In the genomic region with DNA sequence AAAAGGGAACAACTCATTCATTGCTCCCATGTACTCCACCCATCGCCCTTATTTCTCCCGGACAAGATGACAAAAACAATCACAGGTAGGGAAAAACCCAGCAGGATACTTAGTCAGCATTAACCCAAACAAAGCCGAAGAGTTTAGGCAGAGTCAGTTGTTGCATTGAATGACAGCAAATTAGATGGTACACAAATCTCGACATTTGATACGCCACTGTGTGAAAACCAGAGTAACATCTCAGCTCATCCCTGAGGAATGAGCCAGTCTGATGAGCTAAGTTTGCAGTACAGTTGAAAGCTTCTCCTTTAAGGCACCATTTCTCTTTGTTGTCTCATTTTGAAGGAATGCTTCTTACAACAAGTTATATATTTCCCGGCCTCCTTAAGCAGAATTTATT, we compare ENCODE assay signal across 17 cellular contexts.
DNase-seq lines count a peak whose midpoint lies in the region; ATAC-seq lines count a peak whose summit lies in the region.
"Had no signal": no experiment of that assay in that cellular context is flagged by ENCODE, and none has a peak within 500 bp of the region (broad histone marks: within the 10 kb centered on the region; RNA-seq: fewer than 3 reads in every experiment).

No MANE protein-coding gene starts in this region.

- WGBS in mesodermal cell (ENCODE audit: insufficient coverage in 2 of 2), 2 experiments, result 43 to 59% methylated on average over 5 to 6 of the region's 6 CpGs

- no peak overlapping the region for H3K4me3 Mint-ChIP-seq in activated CD4-positive, alpha-beta T cell treated with anti-CD3 and anti-CD28 coated beads for 36 hours
- peak overlapping the region; percentile 33 for H3K4me3 Mint-ChIP-seq in activated naive CD8-positive, alpha-beta T cell
- H3K4me3 Mint-ChIP-seq: activated T-cell treated with anti-CD3 and anti-CD28 coated beads, Interleukin-2, amount 50 U/mL, for 4 hours had no signal

- peaks cover 91% of the 10 kb centered on the region for H3K4me1 Mint-ChIP-seq in activated CD4-positive, alpha-beta T cell treated with anti-CD3 and anti-CD28 coated beads for 36 hours
- H3K4me1 Mint-ChIP-seq in activated naive CD8-positive, alpha-beta T cell (ENCODE audit: low read depth), result peaks cover 94% of the 10 kb centered on the region

- H3K4me3 ChIP-seq in mesodermal cell (ENCODE audit: extremely low read depth, insufficient read depth, low read length, poor library complexity, severe bottlenecking), result no peak overlapping the region
- H3K4me3 ChIP-seq: thoracic aorta had no signal

- POLR2A ChIA-PET in activated CD4-positive, alpha-beta T cell treated with anti-CD3 and anti-CD28 coated beads for 36 hours (lab: Charles Lee), result no interaction called here

- CTCF ChIA-PET in activated CD4-positive, alpha-beta T cell treated with anti-CD3 and anti-CD28 coated beads for 36 hours (lab: Charles Lee), result interaction anchor here (0.9 kb wide), 1 partner anchor 23 kb away, joined by 4 read pairs; no protein-coding TSS in a partner anchor

- peaks cover 13% of the 10 kb centered on the region for H3K4me1 ChIP-seq in mesodermal cell (ENCODE audit: control insufficient read depth, insufficient read depth, low read length, poor library complexity, severe bottlenecking)

- no peak for ATAC-seq in activated CD4-positive, alpha-beta T cell treated with anti-CD3 and anti-CD28 coated beads for 36 hours
- ATAC-seq in GM19351 (IDR thresholded peaks at IDR 0.05; ENCODE audit: unreplicated experiment), result peak; percentile 8
- ATAC-seq in GM21360 (IDR thresholded peaks at IDR 0.05; ENCODE audit: unreplicated experiment), result no peak
- no peak for ATAC-seq in left lobe of liver
- ATAC-seq: activated T-cell treated with anti-CD3 and anti-CD28 coated beads, Interleukin-2, amount 50 U/mL, for 4 hours had no signal

- no peaks in the 10 kb centered on the region for H3K27me3 Mint-ChIP-seq in activated CD4-positive, alpha-beta T cell treated with anti-CD3 and anti-CD28 coated beads for 36 hours
- no peaks in the 10 kb centered on the region for H3K27me3 Mint-ChIP-seq in activated naive CD8-positive, alpha-beta T cell

- no peaks in the 10 kb centered on the region for H3K36me3 ChIP-seq in mesodermal cell (ENCODE audit: control insufficient read depth, insufficient read depth, low read length)
- H3K36me3 ChIP-seq: thoracic aorta, WERI-Rb-1 had no signal

- no peak for DNase-seq in activated CD4-positive, alpha-beta T cell treated with anti-CD3 and anti-CD28 coated beads for 36 hours
- no peak for DNase-seq in activated CD4-positive, alpha-beta T cell treated with anti-CD3 and anti-CD28 coated beads, Interleukin-2, amount 50 U/mL, for 4 hours
- no peak for DNase-seq in DMS79 (lab: John Stamatoyannopoulos, UW)
- DNase-seq in left lobe of liver (ENCODE audit: low spot score), result no peak
- DNase-seq: activated T-cell treated with anti-CD3 and anti-CD28 coated beads, Interleukin-2, amount 50 U/mL, for 4 hours; cortex of kidney; head of caudate nucleus; Karpas-422; kidney; NCI-H1436 treated with DMSO at 0.1 percent for 48 hours; NCI-H510A treated with DMSO at 0.1 percent for 48 hours; WERI-Rb-1 had no signal

- no peaks in the 10 kb centered on the region for H3K9me3 Mint-ChIP-seq in activated CD4-positive, alpha-beta T cell treated with anti-CD3 and anti-CD28 coated beads for 36 hours (ENCODE audit: low read depth)
- H3K9me3 Mint-ChIP-seq in activated naive CD8-positive, alpha-beta T cell (ENCODE audit: low read depth), result no peaks in the 10 kb centered on the region
- H3K9me3 Mint-ChIP-seq: activated T-cell treated with anti-CD3 and anti-CD28 coated beads, Interleukin-2, amount 50 U/mL, for 4 hours had no signal

- H3K27ac ChIP-seq in mesodermal cell (ENCODE audit: low read depth, low read length, severe bottlenecking), result peak overlapping the region; percentile 32
- H3K27ac ChIP-seq: thoracic aorta, WERI-Rb-1 had no signal

- peak overlapping the region; percentile 66 for H3K27ac Mint-ChIP-seq in activated CD4-positive, alpha-beta T cell treated with anti-CD3 and anti-CD28 coated beads for 36 hours
- H3K27ac Mint-ChIP-seq in activated naive CD8-positive, alpha-beta T cell, result peak overlapping the region; percentile 46

- intact Hi-C loops in activated CD4-positive, alpha-beta T cell treated with anti-CD3 and anti-CD28 coated beads for 36 hours (cut with DNase I, micrococcal nuclease), result loop anchor here in 1 of 2 experiments (5.0 kb wide), 1 partner anchor 138 kb away; a partner anchor contains a TSS

- H3K9me3 ChIP-seq in mesodermal cell (ENCODE audit: control insufficient read depth, low read length), result no peaks in the 10 kb centered on the region
- H3K9me3 ChIP-seq: thoracic aorta had no signal

- no peaks in the 10 kb centered on the region for H3K36me3 Mint-ChIP-seq in activated CD4-positive, alpha-beta T cell treated with anti-CD3 and anti-CD28 coated beads for 36 hours (ENCODE audit: low read depth)
- no peaks in the 10 kb centered on the region for H3K36me3 Mint-ChIP-seq in activated naive CD8-positive, alpha-beta T cell
